ENCODE assay signal across 1 cellular context in the genomic region with DNA sequence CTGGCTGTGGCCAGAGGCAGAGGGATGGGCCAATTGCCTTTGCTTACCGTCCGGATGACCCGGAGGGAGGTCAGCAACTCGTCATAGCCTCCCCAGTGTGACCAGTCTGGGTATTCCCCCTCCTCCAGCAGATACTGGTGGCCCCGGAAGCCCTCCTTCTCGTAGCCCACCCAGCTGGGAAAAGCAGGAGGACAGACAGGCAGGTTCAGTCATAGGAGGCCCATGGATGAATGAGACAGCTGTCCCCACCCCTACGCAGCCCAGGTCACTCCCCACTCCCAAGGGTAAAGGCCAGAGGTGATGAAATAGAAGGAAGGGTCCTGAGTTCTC.
TF ChIP-seq lines count a peak whose summit lies in the region.

No MANE protein-coding gene starts in this region.

TF ChIP-seq in H1, 55 proteins besides CTCF, POLR2A, EP300 and RAD21:
- no peak for TF ChIP-seq POU5F1 (IDR thresholded peaks at IDR 0.05; ENCODE audit: low read depth, low read length)
- TF ChIP-seq BRCA1 (IDR thresholded peaks at IDR 0.05; ENCODE audit: low read depth, low read length) = no peak
- TF ChIP-seq ZNF274 (IDR thresholded peaks at IDR 0.05; ENCODE audit: borderline replicate concordance, extremely low read depth, low read length) = no peak
- TF ChIP-seq GTF2F1 (IDR thresholded peaks at IDR 0.05; ENCODE audit: borderline replicate concordance, low read depth, low read length) = no peak
- TF ChIP-seq SP1 (IDR thresholded peaks at IDR 0.05; ENCODE audit: low read depth, low read length) = no peak
- TF ChIP-seq CHD2 (IDR thresholded peaks at IDR 0.05; ENCODE audit: low read length) = no peak
- TF ChIP-seq JUN (IDR thresholded peaks at IDR 0.05; ENCODE audit: low read depth, low read length) = no peak
- no peak for TF ChIP-seq KDM1A (IDR thresholded peaks at IDR 0.05; ENCODE audit: borderline replicate concordance, low read length)
- no peak for TF ChIP-seq RNF2 (IDR thresholded peaks at IDR 0.05; ENCODE audit: borderline replicate concordance, low read depth, low read length, missing control alignments, poor library complexity, severe bottlenecking)
